9 cellular contexts compared by ENCODE assay signal in the genomic region with DNA sequence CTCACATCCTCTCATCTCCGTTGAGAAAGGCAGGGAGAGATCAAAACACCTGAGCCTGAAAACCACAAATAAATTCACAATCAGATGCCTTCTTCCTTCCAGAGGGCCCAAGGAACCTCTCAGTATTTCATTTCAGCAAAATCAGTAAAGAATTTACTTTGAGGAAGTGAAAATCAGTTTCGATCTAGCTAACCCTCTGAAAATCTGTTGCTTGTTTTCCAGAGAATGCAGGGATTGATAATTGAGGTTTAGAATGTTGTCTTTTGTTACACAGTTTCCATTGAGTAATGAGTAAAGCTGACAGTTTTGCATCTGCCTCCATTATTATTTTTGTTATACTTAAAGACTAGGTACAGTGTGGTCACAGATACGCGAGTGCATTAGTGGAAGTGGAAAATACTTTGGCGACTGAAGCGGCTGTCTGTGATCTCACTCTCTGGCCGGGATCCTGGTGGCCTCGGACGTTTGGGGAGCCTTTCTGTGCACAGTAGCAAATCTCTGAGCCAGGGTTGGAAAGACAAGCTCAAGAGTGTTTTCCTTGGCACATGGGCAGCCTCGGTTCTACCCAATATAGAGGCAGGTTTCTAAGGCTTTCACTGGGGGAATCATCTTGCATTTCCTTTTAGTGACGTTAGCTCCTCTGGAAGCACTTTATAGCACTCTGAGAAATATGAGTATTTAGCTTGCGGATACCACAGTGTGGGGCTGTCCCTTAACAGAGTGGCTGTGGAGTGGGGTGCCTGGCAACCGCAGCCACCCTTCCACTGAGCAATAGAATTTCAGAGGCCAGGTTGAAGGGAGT. TPM values are rescaled to one million over a fixed set of nuclear protein-coding genes. Genes with fewer than 3 reads are reported as not detected.
DNase-seq lines count a peak whose midpoint lies in the region; ATAC-seq, FAIRE-seq and TF ChIP-seq lines count a peak whose summit lies in the region.
"Had no signal": no experiment of that assay in that cellular context is flagged by ENCODE, and none has a peak within 500 bp of the region (broad histone marks: within the 10 kb centered on the region; RNA-seq: fewer than 3 reads in every experiment).

No MANE protein-coding gene starts in this region.

- no peaks in the 10 kb centered on the region for H4K20me1 ChIP-seq in GM12878 (ENCODE audit: control insufficient read depth, insufficient read depth)
- H4K20me1 ChIP-seq in neural progenitor cell (ENCODE audit: low read depth), result no peaks in the 10 kb centered on the region

- H3K36me3 ChIP-seq in GM12878 (ENCODE audit: control insufficient read depth in 2 of 2, insufficient read depth in 2 of 2, low read length in 1 of 2) (no peaks in the 10 kb centered on the region; a peak in 1 of 4 replicates), mucosa of rectum (ENCODE audit: control insufficient read depth in 2 of 2, insufficient read depth in 2 of 2, low read length in 2 of 2) (no peaks in the 10 kb centered on the region), neural progenitor cell (no peaks in the 10 kb centered on the region)

- RAD21 ChIA-PET in GM12878 (lab: Charles Lee; ENCODE audit: unreplicated experiment), result interaction anchor here (0.7 to 3.6 kb wide), 15 partner anchors 12 to 188 kb away, joined by 3 to 76 read pairs (median 6); partner anchors contain the start of gene ANGPTL2

- H3K27ac Mint-ChIP-seq in neural progenitor cell, result no peak overlapping the region

- H3K4me1 Mint-ChIP-seq in neural progenitor cell, result peaks cover 11% of the 10 kb centered on the region

- H3K27ac ChIP-seq in GM12878 (ENCODE audit: control insufficient read depth, insufficient read depth), result peak overlapping the region; percentile 75
- H3K27ac ChIP-seq in mucosa of rectum (ENCODE audit: low read depth in 2 of 2, low read length in 2 of 2), result peak overlapping the region; percentile 18 to 35
- H3K27ac ChIP-seq in neural progenitor cell, result no peak overlapping the region

- no peaks in the 10 kb centered on the region for H3K36me3 Mint-ChIP-seq in neural progenitor cell

- peak; percentile 93 for DNase-seq in EH (ENCODE audit: low read depth)
- DNase-seq in GM12878 (ENCODE audit: low read depth, low spot score), result peak; percentile 70
- no peak for DNase-seq in neural progenitor cell (ENCODE audit: low spot score)
- DNase-seq in HEK293T (ENCODE audit: extremely low spot score), result no peak
- no peak for DNase-seq in activated gamma-delta T cell (lab: John Stamatoyannopoulos, UW)

- H3K4me3 ChIP-seq in GM12878, result peak overlapping the region; percentile 4; the same call in 1 of the 2 replicates
- H3K4me3 ChIP-seq in mucosa of rectum (ENCODE audit: low read length in 2 of 2), result peak overlapping the region in 1 of 2 donors; percentile 11
- H3K4me3 ChIP-seq in neural progenitor cell, result no peak overlapping the region

- H3K79me2 ChIP-seq in GM12878 (ENCODE audit: control insufficient read depth, insufficient read depth, low read length) (no peaks in the 10 kb centered on the region), neural progenitor cell (ENCODE audit: low read depth) (no peaks in the 10 kb centered on the region)

- H3K4me2 ChIP-seq in GM12878 (ENCODE audit: control insufficient read depth, insufficient read depth) (peak overlapping the region; percentile 80), neural progenitor cell (no peak overlapping the region)

- TF ChIP-seq POLR2A in GM12878 (IDR thresholded peaks at IDR 0.05; ENCODE audit: low read depth, low read length), result no peak

- H3K9me3 Mint-ChIP-seq in neural progenitor cell, result no peaks in the 10 kb centered on the region

- TSS peak; percentile 69 for BruUV-seq in GM12878 (replicated peaks; lab: Mats Ljungman, UMichigan)

- H3F3A ChIP-seq in neural progenitor cell (ENCODE audit: low read depth), result peaks cover 17% of the 10 kb centered on the region

- H2AFZ ChIP-seq in GM12878 (ENCODE audit: control insufficient read depth, low read depth, low read length), result peak overlapping the region; percentile 30; the same call in 1 of the 2 replicates
- H2AFZ ChIP-seq in neural progenitor cell (replicated peaks), result no peak overlapping the region

- H3K27me3 Mint-ChIP-seq in neural progenitor cell (ENCODE audit: insufficient read depth, low read depth), result peaks cover 4% of the 10 kb centered on the region

- TF ChIP-seq RAD21 in GM12878 (IDR thresholded peaks at IDR 0.05; ENCODE audit: insufficient read depth, low read depth, low read length), result peak; percentile 28; the same call in 1 of the 2 replicates

- H3K4me1 ChIP-seq in GM12878 (ENCODE audit: control insufficient read depth, insufficient read depth, low read length) (peaks cover 21% of the 10 kb centered on the region), mucosa of rectum (ENCODE audit: control insufficient read depth in 2 of 2, insufficient read depth in 2 of 2, low read length in 2 of 2) (peaks cover 0 to 4% of the 10 kb centered on the region in 2 donors), neural progenitor cell (peaks cover 14% of the 10 kb centered on the region)

- CTCF ChIA-PET in GM12878 (lab: Yijun Ruan, JAX) (interaction anchor here (0.7 to 1.9 kb wide), 12 partner anchors 9 to 189 kb away, joined by 3 to 8 read pairs (median 4); no protein-coding TSS in a partner anchor), HEK293T (lab: Yijun Ruan, JAX) (no interaction called here)

- ATAC-seq in HG02981 (IDR thresholded peaks at IDR 0.05; ENCODE audit: unreplicated experiment), result peak; percentile 57
- ATAC-seq in GM12878, result peak; percentile 80
- no peak for ATAC-seq in HG03378 (IDR thresholded peaks at IDR 0.05; ENCODE audit: unreplicated experiment)

- H3K9ac ChIP-seq in GM12878 (ENCODE audit: control insufficient read depth, insufficient read depth, low read length) (peak overlapping the region; percentile 19), mucosa of rectum (ENCODE audit: low read depth in 1 of 2, low read length in 2 of 2) (no peak overlapping the region), neural progenitor cell (no peak overlapping the region)

- in situ Hi-C loops in GM12878 (cut with MboI), result no loop called here

- TF ChIP-seq CTCF in GM12878 (IDR thresholded peaks at IDR 0.05 in 2 of 3, conservative IDR thresholded peaks at IDR 0.05 in 1 of 3; ENCODE audit: control insufficient read depth in 2 of 3, extremely low read depth in 1 of 3, insufficient read depth in 1 of 3, low read depth in 3 of 3, low read length in 3 of 3) (0 out of 6 replicates have a peak, but pooled peaks of 1 of the 3 experiments have one; percentile 3), neural progenitor cell (IDR thresholded peaks at IDR 0.05) (no peak)

- H3K9me3 ChIP-seq in GM12878 (replicated peaks; ENCODE audit: control insufficient read depth, insufficient read depth, low read length), result no peaks in the 10 kb centered on the region
- H3K9me3 ChIP-seq in mucosa of rectum (ENCODE audit: control insufficient read depth in 2 of 2, low read length in 2 of 2), result no peaks in the 10 kb centered on the region
- H3K9me3 ChIP-seq in neural progenitor cell (ENCODE audit: low read depth), result no peaks in the 10 kb centered on the region

- no peak overlapping the region for H3K4me3 Mint-ChIP-seq in neural progenitor cell

- SMC1A ChIA-PET in GM12878 (lab: Charles Lee; ENCODE audit: uncharacterized antibody, unreplicated experiment), result interaction anchor here (0.8 to 28.4 kb wide), 19 partner anchors 11 to 188 kb away, joined by 3 to 812 read pairs (median 4); no protein-coding TSS in a partner anchor

- TF ChIP-seq EP300 in GM12878 (IDR thresholded peaks at IDR 0.05; ENCODE audit: borderline replicate concordance in 1 of 2, control insufficient read depth in 1 of 2, low read depth in 2 of 2, low read length in 2 of 2), result peak; percentile 17 to 80; a peak in 3 of 4 replicates

- WGBS in GM12878 (ENCODE audit: insufficient coverage, insufficient replicate concordance, low lambda C conversion rate, missing lambda C conversion rate), result under 1% methylated on average over 13 of the region's 13 CpGs

- POLR2A ChIA-PET in GM12878 (lab: Charles Lee) (interaction anchor here (0.8 to 3.0 kb wide), 7 partner anchors 12 to 94 kb away, joined by 3 to 23 read pairs (median 4); partner anchors contain the start of gene ANGPTL2), HEK293T (lab: Yijun Ruan, JAX) (no interaction called here)

- H3K27me3 ChIP-seq in GM12878 (replicated peaks in 1 of 2; ENCODE audit: control insufficient read depth in 2 of 2, insufficient read depth in 2 of 2, low read length in 1 of 2) (no peaks in the 10 kb centered on the region), mucosa of rectum (ENCODE audit: control insufficient read depth in 2 of 2, insufficient read depth in 2 of 2, low read length in 2 of 2) (no peaks in the 10 kb centered on the region), neural progenitor cell (no peaks in the 10 kb centered on the region)

- intact Hi-C loops in GM12878 (cut with micrococcal nuclease; ENCODE audit: unreplicated experiment), result loop anchor here (1.0 kb wide), 1 partner anchor 12 kb away; no protein-coding TSS in a partner anchor

- FAIRE-seq in GM12878 (lab: Jason Lieb, UNC), result peak; percentile 84
- FAIRE-seq: bronchial epithelial cell had no signal

TF ChIP-seq in GM12878, 131 proteins besides CTCF, POLR2A, EP300 and RAD21 (continues in another document):
- TF ChIP-seq ZNF384 (IDR thresholded peaks at IDR 0.05; ENCODE audit: borderline replicate concordance, low read depth, low read length), result no peak
- no peak for TF ChIP-seq SIN3A (IDR thresholded peaks at IDR 0.05; ENCODE audit: low read depth, low read length)

TF ChIP-seq in HEK293T, 16 proteins besides CTCF, POLR2A, EP300 and RAD21 (continues in another document):
- TF ChIP-seq FOXA1 (IDR thresholded peaks at IDR 0.05) (no peak), ELF4 (IDR thresholded peaks at IDR 0.05) (no peak), SP1 (IDR thresholded peaks at IDR 0.05) (no peak), LEF1 (IDR thresholded peaks at IDR 0.05; ENCODE audit: borderline replicate concordance) (no peak), FOXK2 (IDR thresholded peaks at IDR 0.05) (no peak)

RNA-seq across cellular contexts. Expression of gene ANGPTL2, which starts 32.2 kb away (rescaled TPM):
- 16.3 and 18.6 TPM in 2 replicates for total RNA-seq in GM12878 (2013; cell fraction: nucleolus; rRNA removed)
- total RNA-seq in GM12878 (2014; rRNA removed) (0.71 and 1.1 TPM in 2 replicates), GM12878 (2014; rRNA removed; fragmentation: Illumina TruSeq; extraction: Trizol) (0.49 and 0.55 TPM in 2 replicates), GM12878 (2021) (1.6 TPM in 2 replicates), neural progenitor cell (ENCODE audit: low replicate concordance) (7.6 and 9.4 TPM in 2 replicates)
- not detected for polyA plus RNA-seq in GM12878 (2011; ENCODE audit: low read depth)
- polyA plus RNA-seq in GM12878 (2011; rRNA removed) (not detected in 2 replicates), GM12878 (2014; fragmentation: Illumina TruSeq; extraction: Trizol) (1.2 and 2.6 TPM in 2 replicates), GM12878 (2014; fragmentation: Nextera tagmentation; extraction: Ambion mirVana) (under 1 TPM; 0.13 to 0.38 TPM), GM12878 (2014; rRNA removed) (0.75 and 0.87 TPM in 2 replicates), GM12878 (2016; fragmentation: Nextera tagmentation; extraction: Ambion mirVana) (under 1 TPM; 0.76 to 0.82 TPM)
- 0.03 TPM in 1 of 2 replicates, not detected in the other for polyA plus RNA-seq in GM12878 (2011; cell fraction: cytosol; rRNA removed)
- polyA plus RNA-seq in GM12878 (2011; cell fraction: nucleus; rRNA removed), result 0.04 TPM in 1 of 2 replicates, not detected in the other
- 0.04 and 0.14 TPM in 2 replicates for polyA plus RNA-seq in GM12878 (2012)
- not detected in 2 replicates for polyA minus RNA-seq in GM12878 (2011; rRNA and poly(A)+ RNA removed)
- polyA minus RNA-seq in GM12878 (2011; cell fraction: cytosol; rRNA and poly(A)+ RNA removed), result not detected in 2 replicates
- polyA minus RNA-seq in GM12878 (2011; cell fraction: nucleus; rRNA and poly(A)+ RNA removed), result not detected in 2 replicates

Comparison
In these comparisons a context has a peak if more than half of its experiments do, and no peak if none do; other contexts are left out.
1. DNase-seq: peak in EH (single experiment) and GM12878 (single experiment); none in neural progenitor cell (single experiment), HEK293T (single experiment) and activated gamma-delta T cell (single experiment).